ENCODE assay signal across 2 cellular contexts in the genomic region with DNA sequence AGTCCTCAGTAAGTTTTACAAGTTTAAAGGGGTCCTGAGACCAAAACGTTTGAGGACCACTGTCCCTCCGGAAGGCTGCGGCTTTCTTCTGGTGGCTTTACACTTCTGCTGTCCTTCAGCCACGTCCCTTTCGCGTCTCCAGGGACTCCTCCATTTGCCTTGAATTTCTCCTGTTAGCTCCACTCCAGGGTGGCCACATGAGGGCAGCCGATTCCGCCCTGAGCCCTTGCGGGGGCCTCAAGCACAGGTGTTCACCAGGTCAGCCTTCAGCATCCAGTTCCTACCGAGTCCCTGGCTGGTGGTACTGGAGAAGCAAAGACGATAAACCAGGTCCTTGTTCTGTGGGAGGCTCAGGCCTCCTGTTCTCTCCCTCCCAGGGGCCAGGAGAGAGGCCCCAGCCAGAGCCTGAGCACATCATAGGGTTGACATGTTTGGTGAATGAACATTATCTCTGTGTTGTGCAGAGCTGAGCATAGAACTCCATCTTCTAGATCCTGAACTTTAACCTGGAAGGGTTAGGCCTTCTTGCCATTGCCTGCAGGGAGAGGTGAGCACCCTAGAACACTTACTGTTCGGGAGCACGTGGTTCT.
TF ChIP-seq lines count a peak whose summit lies in the region.

No MANE protein-coding gene starts in this region.

TF ChIP-seq in A549, 52 proteins besides CTCF, POLR2A, EP300 and RAD21:
- TF ChIP-seq SMC3 (IDR thresholded peaks at IDR 0.05) (peak; percentile 50; the same call in 2 of the 3 replicates), ZSCAN20 (CRISPR knock-in tag; IDR thresholded peaks at IDR 0.05) (no peak), NR3C1 (IDR thresholded peaks at IDR 0.05) (no peak)
- TF ChIP-seq, protein P1, sequence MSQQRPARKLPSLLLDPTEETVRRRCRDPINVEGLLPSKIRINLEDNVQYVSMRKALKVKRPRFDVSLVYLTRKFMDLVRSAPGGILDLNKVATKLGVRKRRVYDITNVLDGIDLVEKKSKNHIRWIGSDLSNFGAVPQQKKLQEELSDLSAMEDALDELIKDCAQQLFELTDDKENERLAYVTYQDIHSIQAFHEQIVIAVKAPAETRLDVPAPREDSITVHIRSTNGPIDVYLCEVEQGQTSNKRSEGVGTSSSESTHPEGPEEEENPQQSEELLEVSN (IDR thresholded peaks at IDR 0.05; ENCODE audit: borderline replicate concordance, low read depth), result no peak

TF ChIP-seq in endothelial cell of umbilical vein, 7 proteins besides CTCF, POLR2A, EP300 and RAD21:
- TF ChIP-seq MYC (IDR thresholded peaks at IDR 0.05; ENCODE audit: low read depth, low read length), result no peak
- no peak for TF ChIP-seq JUN (IDR thresholded peaks at IDR 0.05; ENCODE audit: borderline replicate concordance, insufficient read depth, insufficient read length, low read depth)
- TF ChIP-seq, protein P2, sequence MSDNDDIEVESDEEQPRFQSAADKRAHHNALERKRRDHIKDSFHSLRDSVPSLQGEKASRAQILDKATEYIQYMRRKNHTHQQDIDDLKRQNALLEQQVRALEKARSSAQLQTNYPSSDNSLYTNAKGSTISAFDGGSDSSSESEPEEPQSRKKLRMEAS (IDR thresholded peaks at IDR 0.05; ENCODE audit: insufficient read depth, insufficient read length), result no peak
- no peak for TF ChIP-seq FOS (IDR thresholded peaks at IDR 0.05; ENCODE audit: borderline replicate concordance, insufficient read depth, low read length)
- TF ChIP-seq GATA2 (IDR thresholded peaks at IDR 0.05; ENCODE audit: insufficient read depth, insufficient read length, low read depth, low read length), result no peak
- TF ChIP-seq POLR2AphosphoS5 (IDR thresholded peaks at IDR 0.05; ENCODE audit: insufficient read depth, low read depth, low read length), result no peak
- no peak for TF ChIP-seq EZH2 (IDR thresholded peaks at IDR 0.05; ENCODE audit: borderline replicate concordance, low read depth, low read length, severe bottlenecking)
